Comparison of ENCODE assay signal across 9 cellular contexts in genomic region chr14:56487090-56487667, GRCh38.
DNase-seq lines count a peak whose midpoint lies in the region; ATAC-seq and TF ChIP-seq lines count a peak whose summit lies in the region.
"Had no signal": no experiment of that assay in that cellular context is flagged by ENCODE, and none has a peak within 500 bp of the region (broad histone marks: within the 10 kb centered on the region; RNA-seq: fewer than 3 reads in every experiment).

No MANE protein-coding gene starts in this region.

- in situ Hi-C loops in SK-MEL-5 (cut with HindIII; ENCODE audit: low pct_unique_long_range_greater_than_20kb, low sequenced_read_pairs) = no loop called here

- no peak for TF ChIP-seq EP300 in gastroesophageal sphincter (IDR thresholded peaks at IDR 0.05)

- H3K9me3 ChIP-seq in gastroesophageal sphincter = no peaks in the 10 kb centered on the region

- no peaks in the 10 kb centered on the region for H3K36me3 ChIP-seq in gastroesophageal sphincter

- peaks cover 5% of the 10 kb centered on the region for H3K4me1 Mint-ChIP-seq in type B pancreatic cell (ENCODE audit: unreplicated experiment)

- peaks cover 10% of the 10 kb centered on the region for H3K27me3 Mint-ChIP-seq in type B pancreatic cell
- H3K27me3 Mint-ChIP-seq: activated CD4-positive, alpha-beta T cell treated with anti-CD3 and anti-CD28 coated beads, Interleukin-2, amount 10 ng/mL, durations not matched to agents 7 days and 5 days had no signal

- no peak overlapping the region for H3K4me3 Mint-ChIP-seq in type B pancreatic cell
- H3K4me3 Mint-ChIP-seq: activated CD4-positive, alpha-beta T cell treated with anti-CD3 and anti-CD28 coated beads, Interleukin-2, amount 10 ng/mL, durations not matched to agents 7 days and 5 days had no signal

- intact Hi-C loops in posterior cingulate gyrus (cut with DNase I) = loop anchor here (5.0 kb wide), 1 partner anchor 1050 kb away; no protein-coding TSS in a partner anchor

- no peak overlapping the region for H3K27ac Mint-ChIP-seq in type B pancreatic cell
- H3K27ac Mint-ChIP-seq: activated CD4-positive, alpha-beta T cell treated with anti-CD3 and anti-CD28 coated beads, Interleukin-2, amount 10 ng/mL, durations not matched to agents 7 days and 5 days had no signal

- H3K4me3 ChIP-seq in gastroesophageal sphincter = no peak overlapping the region

- no peak for ATAC-seq in gastroesophageal sphincter
- no peak for ATAC-seq in HG02759 (IDR thresholded peaks at IDR 0.05; ENCODE audit: unreplicated experiment)
- ATAC-seq in GM18520 (IDR thresholded peaks at IDR 0.05; ENCODE audit: unreplicated experiment) = no peak

- H3K9me3 Mint-ChIP-seq in type B pancreatic cell = no peaks in the 10 kb centered on the region
- H3K9me3 Mint-ChIP-seq: activated CD4-positive, alpha-beta T cell treated with anti-CD3 and anti-CD28 coated beads, Interleukin-2, amount 10 ng/mL, durations not matched to agents 7 days and 5 days had no signal

- H3K27ac ChIP-seq in gastroesophageal sphincter = no peak overlapping the region

- TF ChIP-seq CTCF in gastroesophageal sphincter (IDR thresholded peaks at IDR 0.05) = peak in 3 of 4 experiments; percentile 20 to 39 (median 20)
- TF ChIP-seq CTCF in type B pancreatic cell (conservative IDR thresholded peaks at IDR 0.05) = peak; percentile 72

- no peaks in the 10 kb centered on the region for H3K27me3 ChIP-seq in gastroesophageal sphincter

- TF ChIP-seq POLR2A in gastroesophageal sphincter (IDR thresholded peaks at IDR 0.05) = no peak

- WGBS in gastroesophageal sphincter (ENCODE audit: low coverage in 1 of 2), 2 donors = 47 to 63% methylated on average over 4 of the region's 4 CpGs

- no peaks in the 10 kb centered on the region for H3K36me3 Mint-ChIP-seq in type B pancreatic cell

- DNase-seq in NCI-H524 (lab: John Stamatoyannopoulos, UW) = peak; percentile 21 to 70
- DNase-seq in NCI-H524 treated with DMSO at 0.1 percent for 48 hours (lab: John Stamatoyannopoulos, UW) = no peak
- DNase-seq in SK-MEL-5 (ENCODE audit: low read depth, low spot score) = peak; percentile 57
- no peak for DNase-seq in type B pancreatic cell (ENCODE audit: extremely low spot score, unreplicated experiment)
- DNase-seq in posterior cingulate gyrus = no peak
- DNase-seq: activated CD4-positive, alpha-beta T cell treated with anti-CD3 and anti-CD28 coated beads, Interleukin-2, amount 10 ng/mL, durations not matched to agents 7 days and 5 days had no signal

- peaks cover 0 to 8% (median 0%) of the 10 kb centered on the region in 3 donors for H3K4me1 ChIP-seq in gastroesophageal sphincter

Comparison
In these comparisons a context has a peak if more than half of its experiments do, and no peak if none do; other contexts are left out.
1. DNase-seq: peak in NCI-H524 (2 of 2) and SK-MEL-5 (single experiment); none in NCI-H524 treated with DMSO at 0.1 percent for 48 hours (single experiment), type B pancreatic cell (single experiment) and posterior cingulate gyrus (0 of 10).